Comparison of ENCODE assay signal across 10 cellular contexts in the genomic region with DNA sequence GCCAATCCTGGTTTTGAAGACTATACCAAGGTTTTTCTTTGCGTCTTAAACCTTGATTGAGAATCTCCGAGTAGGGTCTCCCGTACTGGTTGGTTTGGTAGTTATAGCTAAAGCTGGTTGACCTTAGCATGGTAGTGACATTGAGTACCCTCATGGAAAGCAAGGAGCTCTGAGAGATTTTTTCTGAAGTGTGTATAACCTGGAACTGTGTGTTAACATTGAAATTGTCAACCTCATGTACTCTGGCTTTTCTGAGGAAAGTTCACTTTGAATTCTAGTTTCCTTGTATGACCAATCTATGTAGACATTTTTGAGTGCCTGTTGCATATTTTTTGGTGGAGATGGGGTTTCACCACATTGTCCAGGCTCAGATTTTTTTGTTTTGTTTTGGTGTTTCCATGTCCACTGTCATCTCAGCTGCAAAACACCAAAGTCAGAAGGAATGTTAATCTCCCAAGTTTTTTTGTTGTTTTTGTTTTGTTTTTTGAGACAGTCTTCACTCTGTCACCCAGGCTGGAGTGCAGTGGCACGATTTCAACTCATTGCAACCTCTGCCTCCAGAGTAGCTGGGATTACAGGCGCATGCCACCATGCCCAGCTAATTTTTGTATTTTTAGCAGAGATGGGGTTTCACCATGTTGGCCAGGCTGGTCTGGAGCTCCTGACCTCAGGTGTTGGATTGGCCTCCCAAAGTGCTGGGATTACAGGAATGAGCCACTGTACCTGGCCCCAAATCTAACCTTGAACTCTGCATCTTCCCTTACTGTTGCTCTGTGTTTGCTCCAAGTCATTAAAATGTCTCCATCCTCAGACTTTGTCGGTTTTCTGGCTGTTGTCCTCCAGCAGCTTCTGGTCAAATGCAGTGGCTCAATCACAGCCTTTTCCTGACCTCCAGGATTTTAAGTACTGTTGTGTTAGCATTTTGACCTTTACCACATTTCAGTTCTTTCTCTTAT. TPM values are rescaled to one million over a fixed set of nuclear protein-coding genes. Genes with fewer than 3 reads are reported as not detected.
A peak's percentile ranks its signal among the peaks of the same experiment; 100 is the strongest.
DNase-seq lines count a peak whose midpoint lies in the region; ATAC-seq, FAIRE-seq and TF ChIP-seq lines count a peak whose summit lies in the region.
"Had no signal": no experiment of that assay in that cellular context is flagged by ENCODE, and none has a peak within 500 bp of the region (broad histone marks: within the 10 kb centered on the region; RNA-seq: fewer than 3 reads in every experiment).

No MANE protein-coding gene starts in this region.

- H3K36me3 Mint-ChIP-seq in T-cell (peaks cover 46% of the 10 kb centered on the region), glutamatergic neuron (ENCODE audit: unreplicated experiment) (no peaks in the 10 kb centered on the region)

- no peak overlapping the region for H3K4me3 Mint-ChIP-seq in T-cell
- H3K4me3 Mint-ChIP-seq in glutamatergic neuron (ENCODE audit: unreplicated experiment): no peak overlapping the region

- H3K27ac Mint-ChIP-seq in T-cell (peak overlapping the region; percentile 71 to 85), glutamatergic neuron (ENCODE audit: unreplicated experiment) (no peak overlapping the region)

- H3K27ac ChIP-seq in 22Rv1: peak overlapping the region; percentile 95
- H3K27ac ChIP-seq: uterus had no signal

- TF ChIP-seq CTCF in 22Rv1 (IDR thresholded peaks at IDR 0.05) (no peak), fibroblast of pulmonary artery (IDR thresholded peaks at IDR 0.05; ENCODE audit: low read length, missing control alignments) (no peak), glutamatergic neuron (IDR thresholded peaks at IDR 0.05; ENCODE audit: partially characterized antibody, unreplicated experiment) (no peak)

- CTCF ChIA-PET in T-cell (lab: Charles Lee): interaction anchor here in 1 of 2 donors (3.8 kb wide), 1 partner anchor 20 kb away, joined by 10 read pairs; a partner anchor contains a TSS

- POLR2A ChIA-PET in T-cell (lab: Charles Lee): interaction anchor here (0.5 to 1.5 kb wide), 4 partner anchors 9 to 220 kb away, joined by 3 to 4 read pairs (median 3); no protein-coding TSS in a partner anchor

- no peak for DNase-seq in T-cell
- DNase-seq in fibroblast of pulmonary artery (ENCODE audit: low read depth): peak; percentile 45
- no peak for DNase-seq in glutamatergic neuron
- DNase-seq in SW480 (ENCODE audit: low spot score): no peak
- no peak for DNase-seq in effector CD8-positive, alpha-beta T cell (lab: John Stamatoyannopoulos, UW)
- no peak for DNase-seq in NCI-H748 treated with DMSO at 0.1 percent for 48 hours (lab: John Stamatoyannopoulos, UW)
- DNase-seq: GDM1, uterus had no signal

- peak; percentile 49 for FAIRE-seq in G401.6 (lab: Jason Lieb, UNC)

- H3K9me3 Mint-ChIP-seq in T-cell (no peaks in the 10 kb centered on the region), glutamatergic neuron (ENCODE audit: unreplicated experiment) (peaks cover 11% of the 10 kb centered on the region)

- H3K27me3 Mint-ChIP-seq in T-cell: no peaks in the 10 kb centered on the region
- peaks cover 8% of the 10 kb centered on the region for H3K27me3 Mint-ChIP-seq in glutamatergic neuron (ENCODE audit: unreplicated experiment)

- no peak overlapping the region for H3K4me3 ChIP-seq in fibroblast of pulmonary artery (replicated peaks; ENCODE audit: low read depth, low read length)
- H3K4me3 ChIP-seq: uterus had no signal

- ATAC-seq in T-cell (replicated peaks in 1 of 4): no peak

- H3K4me1 Mint-ChIP-seq in T-cell: peaks cover 60 to 73% (median 62%) of the 10 kb centered on the region in 3 donors
- H3K4me1 Mint-ChIP-seq in glutamatergic neuron (ENCODE audit: low read depth, unreplicated experiment): peaks cover 11% of the 10 kb centered on the region

RNA-seq across cellular contexts. Expression of a gene that starts 4.3 kb away (rescaled TPM):
- total RNA-seq in T-cell: 1,000 to 10,000 TPM; 2,053 to 2,496 (median 2,353) TPM
- total RNA-seq in glutamatergic neuron (ENCODE audit: unreplicated experiment): 432 TPM

RNA-seq across cellular contexts. Expression of a gene that starts 20.2 kb away (rescaled TPM):
- total RNA-seq in T-cell (10 to 100 TPM in 3 of 5 donors, 1 to 10 TPM in 2; 5.5 to 15.8 (median 13.0) TPM), glutamatergic neuron (ENCODE audit: unreplicated experiment) (5.8 TPM)
